ENCODE assay signal across 8 cellular contexts in the genomic region with DNA sequence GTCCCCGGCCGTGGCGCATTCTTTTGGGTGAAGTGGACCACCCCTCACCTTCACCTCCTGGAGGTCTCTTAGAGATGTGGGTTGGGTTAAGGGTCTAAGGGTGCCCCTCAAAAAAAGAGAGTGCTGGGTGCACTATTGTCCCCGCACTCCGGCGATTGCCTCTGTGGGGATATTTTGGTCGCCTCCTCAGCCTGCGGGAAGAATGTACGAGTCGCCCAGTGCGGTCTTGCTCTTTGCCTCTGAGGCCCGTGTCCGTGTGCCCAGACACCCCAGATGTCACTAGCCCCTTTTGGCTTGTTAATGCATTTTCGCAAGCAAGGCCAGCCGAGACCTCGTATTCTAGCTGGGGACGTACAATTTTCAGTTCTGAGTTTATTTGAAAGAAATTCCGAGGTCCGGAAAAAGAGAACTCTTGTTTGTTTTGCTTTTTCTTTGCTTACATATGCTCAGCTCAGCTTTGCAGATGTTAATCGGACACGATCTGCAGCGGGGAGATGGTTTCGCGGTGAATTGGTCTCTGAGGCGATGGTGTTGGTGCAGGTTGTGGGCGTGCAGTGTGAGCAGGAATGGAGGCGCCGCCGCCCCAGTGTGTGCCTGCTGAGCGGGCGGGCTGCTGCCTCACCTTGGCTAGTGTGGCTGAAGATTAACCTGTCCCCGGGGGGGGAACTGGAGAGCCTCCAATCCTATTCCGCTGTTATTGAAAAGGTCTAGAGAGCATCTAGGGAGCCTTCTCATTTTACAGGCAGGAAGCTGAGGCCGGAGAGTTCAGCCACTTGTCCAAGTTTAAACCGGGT. TPM values are rescaled to one million over a fixed set of nuclear protein-coding genes. Genes with fewer than 3 reads are reported as not detected.
A peak's percentile ranks its signal among the peaks of the same experiment; 100 is the strongest.
DNase-seq lines count a peak whose midpoint lies in the region; ATAC-seq and TF ChIP-seq lines count a peak whose summit lies in the region.

No MANE protein-coding gene starts in this region.

- H4K8ac ChIP-seq in trophoblast cell (ENCODE audit: low read depth, low read length), result no peak overlapping the region

- H3K36me3 ChIP-seq in NT2/D1 (ENCODE audit: insufficient read depth, insufficient read length, low read length) (peaks cover 17% of the 10 kb centered on the region), trophoblast cell (ENCODE audit: control insufficient read depth in 1 of 2, insufficient read depth in 2 of 2, low read length in 2 of 2) (no peaks in the 10 kb centered on the region), upper lobe of left lung (peaks cover 0 to 14% (median 1%) of the 10 kb centered on the region in 4 donors)

- no peak for TF ChIP-seq EP300 in upper lobe of left lung (IDR thresholded peaks at IDR 0.05)

- H3K27ac ChIP-seq in trophoblast cell (ENCODE audit: low read depth, low read length) (no peak overlapping the region), upper lobe of left lung (peak overlapping the region; percentile 78 to 91 (median 86))

- H2BK120ac ChIP-seq in trophoblast cell (ENCODE audit: insufficient read depth, low read length, poor library complexity), result no peak overlapping the region

- no peak overlapping the region for H3K4ac ChIP-seq in trophoblast cell (ENCODE audit: low read depth, low read length)

- H3K4me1 ChIP-seq in NT2/D1 (ENCODE audit: insufficient read depth, insufficient read length) (peaks cover 9% of the 10 kb centered on the region), trophoblast cell (ENCODE audit: control insufficient read depth in 1 of 2, insufficient read depth in 2 of 2, low read length in 2 of 2) (peaks cover 11% of the 10 kb centered on the region in 2 experiments), upper lobe of left lung (peaks cover 21 to 49% (median 28%) of the 10 kb centered on the region in 4 donors)

- peak in 1 of 4 donors; percentile 1 for TF ChIP-seq POLR2A in upper lobe of left lung (IDR thresholded peaks at IDR 0.05)

- no peaks in the 10 kb centered on the region for H3K9me3 ChIP-seq in NT2/D1 (ENCODE audit: insufficient read depth, low read length)
- no peaks in the 10 kb centered on the region for H3K9me3 ChIP-seq in trophoblast cell (ENCODE audit: insufficient read depth, low read depth, low read length)
- no peaks in the 10 kb centered on the region for H3K9me3 ChIP-seq in upper lobe of left lung

- H3K4me1 Mint-ChIP-seq in activated T-helper 2 cell treated with anti-CD3 and anti-CD28 coated beads, Interferon-gamma antibody, Interleukin-2, Interleukin-4, amounts not matched to agents 10 μg/mL and 5 μg/mL and 100 μg/mL, durations not matched to agents 14 hours and 24 hours and 36 hours (ENCODE audit: low read depth), result peaks cover 48% of the 10 kb centered on the region

- H3K36me3 Mint-ChIP-seq in activated T-helper 2 cell treated with anti-CD3 and anti-CD28 coated beads, Interferon-gamma antibody, Interleukin-2, Interleukin-4, amounts not matched to agents 10 μg/mL and 5 μg/mL and 100 μg/mL, durations not matched to agents 14 hours and 24 hours and 36 hours (ENCODE audit: low read depth), result peaks cover 32% of the 10 kb centered on the region

- no CpG with 5 or more reads among the region's 35 CpGs for WGBS in trophoblast cell (ENCODE audit: extremely low coverage, insufficient coverage, insufficient read length)
- WGBS in upper lobe of left lung, 2 donors, result 1 to 2% methylated on average over 27 to 35 of the region's 35 CpGs

- no peak overlapping the region for H2AK5ac ChIP-seq in trophoblast cell (ENCODE audit: low read length)

- no peak for TF ChIP-seq CTCF in GM12864 (IDR thresholded peaks at IDR 0.05; ENCODE audit: low read depth, low read length, missing control alignments)
- TF ChIP-seq CTCF in upper lobe of left lung (IDR thresholded peaks at IDR 0.05), result no peak

- H3K18ac ChIP-seq in trophoblast cell (ENCODE audit: low read length), result no peak overlapping the region

- H3K27me3 ChIP-seq in NT2/D1 (ENCODE audit: insufficient read depth, insufficient read length) (peaks cover 6% of the 10 kb centered on the region), trophoblast cell (ENCODE audit: insufficient read depth, low read length) (peaks cover 17% of the 10 kb centered on the region), upper lobe of left lung (no peaks in the 10 kb centered on the region)

- no peak overlapping the region for H2BK12ac ChIP-seq in trophoblast cell (ENCODE audit: low read length)

- ATAC-seq in HG02798 (IDR thresholded peaks at IDR 0.05; ENCODE audit: poor library complexity, unreplicated experiment), result peak; percentile 44
- ATAC-seq in upper lobe of left lung (ENCODE audit: low FRiP score in 2 of 2), result peak; percentile 42 to 62

- no peak overlapping the region for H3K14ac ChIP-seq in trophoblast cell (ENCODE audit: low read length)

- intact Hi-C loops in activated T-helper 2 cell treated with anti-CD3 and anti-CD28 coated beads, Interferon-gamma antibody, Interleukin-2, Interleukin-4, amounts not matched to agents 10 μg/mL and 5 μg/mL and 100 μg/mL, durations not matched to agents 14 hours and 24 hours and 36 hours (cut with micrococcal nuclease), result loop anchor here (1.0 to 5.0 kb wide), 9 partner anchors 22 to 994 kb away; a partner anchor contains a TSS

- H3K9ac ChIP-seq in NT2/D1 (ENCODE audit: insufficient read length, low read depth) (peak overlapping the region; percentile 91), trophoblast cell (ENCODE audit: low read length) (no peak overlapping the region)

- no peaks in the 10 kb centered on the region for H3K27me3 Mint-ChIP-seq in activated T-helper 2 cell treated with anti-CD3 and anti-CD28 coated beads, Interferon-gamma antibody, Interleukin-2, Interleukin-4, amounts not matched to agents 10 μg/mL and 5 μg/mL and 100 μg/mL, durations not matched to agents 14 hours and 24 hours and 36 hours (ENCODE audit: low read depth)

- no peak overlapping the region for H4K12ac ChIP-seq in trophoblast cell (ENCODE audit: low read depth, low read length)

- peak overlapping the region; percentile 86 for H3K27ac Mint-ChIP-seq in activated T-helper 2 cell treated with anti-CD3 and anti-CD28 coated beads, Interferon-gamma antibody, Interleukin-2, Interleukin-4, amounts not matched to agents 10 μg/mL and 5 μg/mL and 100 μg/mL, durations not matched to agents 14 hours and 24 hours and 36 hours

- H2BK5ac ChIP-seq in trophoblast cell (ENCODE audit: low read depth, low read length, poor library complexity), result no peak overlapping the region

- H3K9me3 Mint-ChIP-seq in activated T-helper 2 cell treated with anti-CD3 and anti-CD28 coated beads, Interferon-gamma antibody, Interleukin-2, Interleukin-4, amounts not matched to agents 10 μg/mL and 5 μg/mL and 100 μg/mL, durations not matched to agents 14 hours and 24 hours and 36 hours, result peaks cover 7% of the 10 kb centered on the region

- H3K4me3 Mint-ChIP-seq in activated T-helper 2 cell treated with anti-CD3 and anti-CD28 coated beads, Interferon-gamma antibody, Interleukin-2, Interleukin-4, amounts not matched to agents 10 μg/mL and 5 μg/mL and 100 μg/mL, durations not matched to agents 14 hours and 24 hours and 36 hours (ENCODE audit: low read depth), result peak overlapping the region; percentile 92

- no peak overlapping the region for H3K23ac ChIP-seq in trophoblast cell (ENCODE audit: low read length)

- H4K91ac ChIP-seq in trophoblast cell (ENCODE audit: low read depth, low read length), result no peak overlapping the region

- H3K4me2 ChIP-seq in trophoblast cell (ENCODE audit: low read length), result peak overlapping the region; percentile 96

- no peak for DNase-seq in GM12864 (ENCODE audit: low read depth)
- no peak for DNase-seq in NT2/D1 (ENCODE audit: low read depth, low spot score)
- DNase-seq in activated T-helper 2 cell treated with anti-CD3 and anti-CD28 coated beads, Interferon-gamma antibody, Interleukin-2, Interleukin-4, amounts not matched to agents 10 μg/mL and 5 μg/mL and 100 μg/mL, durations not matched to agents 14 hours and 24 hours and 36 hours (ENCODE audit: low spot score), result peak; percentile 79
- peak; percentile 25 for DNase-seq in germinal center (ENCODE audit: low spot score)
- DNase-seq in trophoblast cell, result peak in 1 of 2 donors; percentile 33
- DNase-seq in upper lobe of left lung, result peak; percentile 78 to 84
- no peak for DNase-seq in SKM-1 (lab: John Stamatoyannopoulos, UW; ENCODE audit: unreplicated experiment)

- no peak overlapping the region for H2AFZ ChIP-seq in trophoblast cell (ENCODE audit: insufficient read depth, low read length, poor library complexity)

- H3K4me3 ChIP-seq in GM12864 (ENCODE audit: low read depth, low read length) (peak overlapping the region; percentile 71), NT2/D1 (ENCODE audit: insufficient read length, low read depth) (peak overlapping the region; percentile 87), trophoblast cell (ENCODE audit: low read depth, low read length) (no peak overlapping the region), upper lobe of left lung (peak overlapping the region; percentile 78 to 100 (median 96))

- H3K79me2 ChIP-seq in trophoblast cell (ENCODE audit: control insufficient read depth, insufficient read depth, low read length, poor library complexity), result peaks cover 5% of the 10 kb centered on the region

- peaks cover 7% of the 10 kb centered on the region for H3K79me1 ChIP-seq in trophoblast cell (ENCODE audit: low read length)

RNA-seq across cellular contexts. Expression of a gene that starts 1.4 kb away (rescaled TPM):
- total RNA-seq in activated T-helper 2 cell treated with anti-CD3 and anti-CD28 coated beads, Interferon-gamma antibody, Interleukin-2, Interleukin-4, amounts not matched to agents 10 μg/mL and 5 μg/mL and 100 μg/mL, durations not matched to agents 14 hours and 24 hours and 36 hours, result 78.1 and 85.9 TPM in 2 replicates
- polyA plus RNA-seq in trophoblast cell (2013), result 4.2 and 4.5 TPM in 2 replicates
- total RNA-seq in upper lobe of left lung, result 100 to 1,000 TPM in 2 of 6 donors, 10 to 100 TPM in 4; 72.6 to 141 (median 93.3) TPM

Comparison
In these comparisons a context has a peak if more than half of its experiments do, and no peak if none do; other contexts are left out.
1. DNase-seq: peak in activated T-helper 2 cell treated with anti-CD3 and anti-CD28 coated beads, Interferon-gamma antibody, Interleukin-2, Interleukin-4, amounts not matched to agents 10 μg/mL and 5 μg/mL and 100 μg/mL, durations not matched to agents 14 hours and 24 hours and 36 hours (single experiment), germinal center (single experiment) and upper lobe of left lung (2 of 2); none in GM12864 (single experiment), NT2/D1 (single experiment) and SKM-1 (single experiment).